8 cellular contexts compared by ENCODE assay signal in the genomic region with DNA sequence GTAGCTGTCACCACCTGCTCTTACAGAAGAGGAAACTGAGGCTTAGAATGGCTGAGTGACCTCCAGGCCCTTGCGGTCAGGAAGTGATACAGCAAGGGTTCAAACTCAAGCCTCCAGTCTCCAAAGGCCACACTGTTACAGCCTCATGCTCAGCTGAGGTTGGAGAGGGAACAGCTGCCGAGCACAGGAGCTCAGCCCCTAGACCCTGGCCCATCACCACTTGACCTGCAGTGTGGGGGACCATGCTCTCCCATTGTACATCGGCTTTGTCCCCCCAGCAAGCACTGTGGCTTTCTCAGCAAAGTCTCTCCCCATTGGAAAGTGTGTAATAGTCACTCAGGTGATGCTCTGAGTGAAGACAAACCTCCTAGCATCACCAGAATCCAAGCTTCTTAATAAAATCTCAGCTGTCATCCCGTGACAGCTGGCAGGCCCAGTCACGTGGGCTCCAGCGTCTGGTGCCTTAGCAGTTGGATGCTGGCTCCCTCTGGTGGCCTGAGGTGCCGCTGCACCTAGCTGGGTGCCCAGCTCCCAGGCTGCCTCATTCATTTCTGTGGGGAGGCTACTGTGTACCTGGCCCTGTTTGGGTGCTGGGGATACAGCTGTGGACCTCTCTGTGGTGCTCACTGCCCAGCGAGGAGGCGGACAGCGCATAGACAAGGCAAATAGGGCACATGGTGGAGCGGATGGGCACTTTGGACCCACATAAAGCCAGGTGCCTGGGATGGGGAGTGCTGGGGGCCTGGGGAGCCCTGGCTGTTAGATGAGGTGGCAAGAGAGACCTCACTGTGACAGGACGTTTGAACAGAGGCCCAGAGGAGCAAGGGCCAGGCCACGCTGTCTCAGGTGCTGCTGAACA. TPM values are rescaled to one million over a fixed set of nuclear protein-coding genes. Genes with fewer than 3 reads are reported as not detected.
DNase-seq lines count a peak whose midpoint lies in the region; ATAC-seq and TF ChIP-seq lines count a peak whose summit lies in the region.

No MANE protein-coding gene starts in this region.

- no peak overlapping the region for H2AFZ ChIP-seq in SU-DHL-6 (ENCODE audit: low read depth, low read length, severe bottlenecking)

- H3K9me3 ChIP-seq in HAP-1 (no peaks in the 10 kb centered on the region), SU-DHL-6 (ENCODE audit: insufficient read depth, low read length) (no peaks in the 10 kb centered on the region), prostate gland (no peaks in the 10 kb centered on the region)

- H3K27ac ChIP-seq in SU-DHL-6 (ENCODE audit: low read depth, low read length) (no peak overlapping the region), prostate gland (peak overlapping the region; percentile 36 to 42)

- H4K20me1 ChIP-seq in SU-DHL-6 (ENCODE audit: low read depth, low read length) = no peaks in the 10 kb centered on the region

- 29% methylated on average over 13 of the region's 13 CpGs for WGBS in prostate gland

- intact Hi-C loops in Right ventricle myocardium inferior (cut with DNase I) = loop anchor here (1.0 to 5.0 kb wide), 2 partner anchors 36 to 53 kb away; a partner anchor contains a TSS
- intact Hi-C loops in prostate gland (cut with DNase I) = loop anchor here (2.0 to 10.0 kb wide), 3 partner anchors 36 to 259 kb away; a partner anchor contains a TSS

- H3K4me3 ChIP-seq in HAP-1 = no peak overlapping the region
- H3K4me3 ChIP-seq in SU-DHL-6 (ENCODE audit: insufficient read depth, low read length, poor library complexity, severe bottlenecking) = no peak overlapping the region
- H3K4me3 ChIP-seq in prostate gland = no peak overlapping the region

- DNase-seq in ELF-1 (ENCODE audit: low read depth, low spot score) = peak; percentile 88
- DNase-seq in HAP-1 (ENCODE audit: low spot score in 2 of 2) = peak; percentile 66 to 89
- DNase-seq in NCI-H1092 treated with DMSO at 0.1 percent for 48 hours (lab: John Stamatoyannopoulos, UW) = peak; percentile 75
- peak; percentile 66 for DNase-seq in activated naive CD8-positive, alpha-beta T cell treated with anti-CD3 and anti-CD28 coated beads, Interleukin-2, amount 50 U/mL, for 16 hours (ENCODE audit: low read depth, low spot score)
- DNase-seq in Right ventricle myocardium inferior (ENCODE audit: missing footprints) = peak; percentile 93
- DNase-seq in prostate gland (ENCODE audit: low spot score) = peak; percentile 88
- peak; percentile 88 for DNase-seq in ureter (ENCODE audit: low spot score)

- no peak overlapping the region for H3K9ac ChIP-seq in SU-DHL-6 (ENCODE audit: low read length)

- no peaks in the 10 kb centered on the region for H3K79me2 ChIP-seq in SU-DHL-6 (ENCODE audit: insufficient read depth, low read length)

- H3K36me3 ChIP-seq in HAP-1 (replicated peaks) = no peaks in the 10 kb centered on the region
- no peaks in the 10 kb centered on the region for H3K36me3 ChIP-seq in SU-DHL-6 (ENCODE audit: low read length)
- peaks cover 0 to 6% of the 10 kb centered on the region in 2 donors for H3K36me3 ChIP-seq in prostate gland

- in situ Hi-C loops in HAP-1 (cut with MboI; ENCODE audit: low sequenced_read_pairs) = no loop called here

- H3K4me2 ChIP-seq in SU-DHL-6 (ENCODE audit: low read depth, low read length, poor library complexity, severe bottlenecking) = no peak overlapping the region

- TF ChIP-seq POLR2A in prostate gland (IDR thresholded peaks at IDR 0.05) = no peak

- ATAC-seq in Right ventricle myocardium inferior = peak; percentile 86

- H3K4me1 ChIP-seq in HAP-1 (no peaks in the 10 kb centered on the region), prostate gland (replicated peaks) (no peaks in the 10 kb centered on the region)

- no peaks in the 10 kb centered on the region for H3F3A ChIP-seq in SU-DHL-6 (ENCODE audit: insufficient read depth)

- no peaks in the 10 kb centered on the region for H3K9me2 ChIP-seq in SU-DHL-6 (replicated peaks; ENCODE audit: insufficient read depth, low read length)

- H3K27me3 ChIP-seq in HAP-1 (ENCODE audit: low read depth) (no peaks in the 10 kb centered on the region), SU-DHL-6 (ENCODE audit: low read length) (no peaks in the 10 kb centered on the region), prostate gland (replicated peaks; ENCODE audit: insufficient read depth) (no peaks in the 10 kb centered on the region)

- TF ChIP-seq CTCF in SU-DHL-6 (IDR thresholded peaks at IDR 0.05; ENCODE audit: insufficient read depth, low read length, poor library complexity, severe bottlenecking) (peak; percentile 98), prostate gland (IDR thresholded peaks at IDR 0.05) (peak; percentile 99 to 100 (median 100))

RNA-seq across cellular contexts. Expression of a gene that starts 19.1 kb away (rescaled TPM):
- 0.30 TPM for total RNA-seq in Right ventricle myocardium inferior
- 1 to 10 TPM in 1 of 2 donors, under 1 TPM in 1; 0.77 to 3.4 TPM for total RNA-seq in prostate gland
- total RNA-seq in ureter = 4.7 TPM

RNA-seq across cellular contexts. Expression of a gene that starts 53.2 kb away (rescaled TPM):
- total RNA-seq in Right ventricle myocardium inferior (4.3 TPM), prostate gland (10 to 100 TPM; 10.8 to 12.2 TPM), ureter (2.7 TPM)

RNA-seq across cellular contexts. Expression of a gene that starts 59.0 kb away (rescaled TPM):
- 130 TPM for total RNA-seq in Right ventricle myocardium inferior
- total RNA-seq in prostate gland = 10 to 100 TPM; 34.8 to 82.9 TPM
- 98.7 TPM for total RNA-seq in ureter

RNA-seq across cellular contexts. Expression of a gene that starts 59.4 kb away (rescaled TPM):
- total RNA-seq in Right ventricle myocardium inferior = 7.0 TPM
- total RNA-seq in prostate gland = 10 to 100 TPM; 12.8 to 18.4 TPM
- 10.4 TPM for total RNA-seq in ureter
